8 cellular contexts compared by ENCODE assay signal in genomic region chr11:842370-843002, GRCh38. TPM values are rescaled to one million over a fixed set of nuclear protein-coding genes. Genes with fewer than 3 reads are reported as not detected.
DNase-seq lines count a peak whose midpoint lies in the region; ATAC-seq and TF ChIP-seq lines count a peak whose summit lies in the region.

TSS of gene POLR2L (minus strand) at chr11:842529. CDS start at chr11:842508, 21 bp downstream.
TSS of gene TSPAN4 (plus strand) at chr11:842852. CDS start at chr11:850305, 7,453 bp downstream.

- no peaks in the 10 kb centered on the region for H3K27me3 Mint-ChIP-seq in activated T-helper 17 cell treated with anti-CD3 and anti-CD28 coated beads, Interleukin-2, amount 50 U/mL, for 72 hours
- H3K27me3 Mint-ChIP-seq in naive thymus-derived CD8-positive, alpha-beta T cell = peaks cover 0 to 1% (median 0%) of the 10 kb centered on the region in 5 donors
- peaks cover 10 to 14% of the 10 kb centered on the region in 2 donors for H3K27me3 Mint-ChIP-seq in stimulated activated naive B cell treated with anti-CD40 and anti-IgM and Interleukin-4, amounts not matched to agents 10 μg/mL and 1 μg/mL and 100 μg/mL, for 72 hours

- peak; percentile 64 for ATAC-seq in GM21447 (IDR thresholded peaks at IDR 0.05; ENCODE audit: unreplicated experiment)
- peak; percentile 86 for ATAC-seq in activated T-helper 17 cell treated with anti-CD3 and anti-CD28 coated beads, Interleukin-2, amount 50 U/mL, for 72 hours (replicated peaks)
- peak; percentile 78 to 81 for ATAC-seq in naive thymus-derived CD8-positive, alpha-beta T cell
- peak; percentile 80 to 85 for ATAC-seq in stimulated activated naive B cell treated with anti-CD40 and anti-IgM and Interleukin-4, amounts not matched to agents 10 μg/mL and 1 μg/mL and 100 μg/mL, for 72 hours (replicated peaks)

- peak within 1 kb of the TSS; percentile 73 for H3K4me3 Mint-ChIP-seq in activated T-helper 17 cell treated with anti-CD3 and anti-CD28 coated beads, Interleukin-2, amount 50 U/mL, for 72 hours
- peak within 1 kb of the TSS; percentile 78 to 91 (median 85) for H3K4me3 Mint-ChIP-seq in naive thymus-derived CD8-positive, alpha-beta T cell
- H3K4me3 Mint-ChIP-seq in stimulated activated naive B cell treated with anti-CD40 and anti-IgM and Interleukin-4, amounts not matched to agents 10 μg/mL and 1 μg/mL and 100 μg/mL, for 72 hours = peak within 1 kb of the TSS; percentile 88 to 90

- peaks cover 7% of the 10 kb centered on the region for H3K4me1 Mint-ChIP-seq in activated T-helper 17 cell treated with anti-CD3 and anti-CD28 coated beads, Interleukin-2, amount 50 U/mL, for 72 hours
- peaks cover 11 to 41% (median 36%) of the 10 kb centered on the region in 4 donors for H3K4me1 Mint-ChIP-seq in naive thymus-derived CD8-positive, alpha-beta T cell
- peaks cover 27 to 55% of the 10 kb centered on the region in 2 donors for H3K4me1 Mint-ChIP-seq in stimulated activated naive B cell treated with anti-CD40 and anti-IgM and Interleukin-4, amounts not matched to agents 10 μg/mL and 1 μg/mL and 100 μg/mL, for 72 hours

- no peaks in the 10 kb centered on the region for H3K9me3 Mint-ChIP-seq in activated T-helper 17 cell treated with anti-CD3 and anti-CD28 coated beads, Interleukin-2, amount 50 U/mL, for 72 hours
- no peaks in the 10 kb centered on the region for H3K9me3 Mint-ChIP-seq in naive thymus-derived CD8-positive, alpha-beta T cell
- no peaks in the 10 kb centered on the region for H3K9me3 Mint-ChIP-seq in stimulated activated naive B cell treated with anti-CD40 and anti-IgM and Interleukin-4, amounts not matched to agents 10 μg/mL and 1 μg/mL and 100 μg/mL, for 72 hours

- H3K36me3 Mint-ChIP-seq in activated T-helper 17 cell treated with anti-CD3 and anti-CD28 coated beads, Interleukin-2, amount 50 U/mL, for 72 hours (ENCODE audit: low read depth) = peaks cover 18% of the 10 kb centered on the region
- H3K36me3 Mint-ChIP-seq in naive thymus-derived CD8-positive, alpha-beta T cell = peaks cover 0 to 9% (median 0%) of the 10 kb centered on the region in 3 donors
- peaks cover 26 to 28% of the 10 kb centered on the region in 2 donors for H3K36me3 Mint-ChIP-seq in stimulated activated naive B cell treated with anti-CD40 and anti-IgM and Interleukin-4, amounts not matched to agents 10 μg/mL and 1 μg/mL and 100 μg/mL, for 72 hours

- POLR2A ChIA-PET in naive thymus-derived CD8-positive, alpha-beta T cell (lab: Charles Lee) = interaction anchor here (0.9 to 6.2 kb wide), 14 partner anchors 8 to 279 kb away, joined by 3 to 92 read pairs (median 6); partner anchors contain the start of genes CD151, CHID1, CRACR2B and PHRF1

- TF ChIP-seq CTCF in fibroblast of mammary gland (conservative IDR thresholded peaks at IDR 0.05; ENCODE audit: control insufficient read depth, insufficient read depth, low read depth, low read length) = no peak

- peak within 1 kb of the TSS; percentile 82 for H3K27ac Mint-ChIP-seq in activated T-helper 17 cell treated with anti-CD3 and anti-CD28 coated beads, Interleukin-2, amount 50 U/mL, for 72 hours
- H3K27ac Mint-ChIP-seq in naive thymus-derived CD8-positive, alpha-beta T cell = peak within 1 kb of the TSS in 9 of 10 donors; percentile 62 to 83 (median 75)
- H3K27ac Mint-ChIP-seq in stimulated activated naive B cell treated with anti-CD40 and anti-IgM and Interleukin-4, amounts not matched to agents 10 μg/mL and 1 μg/mL and 100 μg/mL, for 72 hours = peak within 1 kb of the TSS; percentile 94

- peak within 1 kb of the TSS; percentile 94 for H3K4me3 ChIP-seq in fibroblast of mammary gland (ENCODE audit: control insufficient read depth, low read depth, low read length)

- DNase-seq in DMS 273 treated with DMSO at 0.1 percent for 48 hours (lab: John Stamatoyannopoulos, UW) (peak; percentile 9), HuH-7.5 (ENCODE audit: low spot score) (peak; percentile 84), RKO (ENCODE audit: low spot score) (peak; percentile 91), fibroblast of mammary gland (ENCODE audit: low read depth) (peak; percentile 83)
- peak; percentile 68 to 98 (median 84) for DNase-seq in naive thymus-derived CD8-positive, alpha-beta T cell
- peak; percentile 78 for DNase-seq in stimulated activated naive B cell treated with anti-CD40 and anti-IgM and Interleukin-4, amounts not matched to agents 10 μg/mL and 1 μg/mL and 100 μg/mL, for 72 hours

RNA-seq across cellular contexts. Expression of gene POLR2L, which starts in this region (rescaled TPM):
- total RNA-seq in activated T-helper 17 cell treated with anti-CD3 and anti-CD28 coated beads, Interleukin-2, amount 50 U/mL, for 72 hours = 100 to 1,000 TPM in 1 of 2 donors, 10 to 100 TPM in 1; 41.2 to 106 TPM
- 10 to 100 TPM; 50.3 to 50.6 TPM for total RNA-seq in naive thymus-derived CD8-positive, alpha-beta T cell
- polyA plus RNA-seq in naive thymus-derived CD8-positive, alpha-beta T cell = 100 to 1,000 TPM in 1 of 3 donors, 10 to 100 TPM in 2; 96.5 to 102 (median 99.7) TPM

RNA-seq across cellular contexts. Expression of gene TSPAN4, which starts in this region (rescaled TPM):
- 10 to 100 TPM in 1 of 2 donors, 1 to 10 TPM in 1; 6.0 to 11.2 TPM for total RNA-seq in activated T-helper 17 cell treated with anti-CD3 and anti-CD28 coated beads, Interleukin-2, amount 50 U/mL, for 72 hours
- total RNA-seq in naive thymus-derived CD8-positive, alpha-beta T cell = 1 to 10 TPM; 6.0 to 8.9 TPM
- polyA plus RNA-seq in naive thymus-derived CD8-positive, alpha-beta T cell = 10 to 100 TPM in 1 of 3 donors, 1 to 10 TPM in 2; 7.2 to 12.8 (median 8.3) TPM

Comparison
In these comparisons a context has a peak if more than half of its experiments do, and no peak if none do; other contexts are left out.
1. Peak in every context shown above with its lines: DNase-seq, ATAC-seq and H3K4me3 ChIP-seq.
2. DNase-seq: peak in every context shown above with its lines; median percentile 91 in RKO; 84 in HuH-7.5; 84 in naive thymus-derived CD8-positive, alpha-beta T cell; 83 in fibroblast of mammary gland; 78 in stimulated activated naive B cell treated with anti-CD40 and anti-IgM and Interleukin-4, amounts not matched to agents 10 μg/mL and 1 μg/mL and 100 μg/mL, for 72 hours; 9 in DMS 273 treated with DMSO at 0.1 percent for 48 hours.